Comparison of ENCODE assay signal across 12 cellular contexts in genomic region chr1:91725961-91726704, GRCh38.
A peak's percentile ranks its signal among the peaks of the same experiment; 100 is the strongest.
DNase-seq lines count a peak whose midpoint lies in the region; ATAC-seq, FAIRE-seq and TF ChIP-seq lines count a peak whose summit lies in the region.
"Had no signal": no experiment of that assay in that cellular context is flagged by ENCODE, and none has a peak within 500 bp of the region (broad histone marks: within the 10 kb centered on the region; RNA-seq: fewer than 3 reads in every experiment).

No MANE protein-coding gene starts in this region.

- H3K36me3 Mint-ChIP-seq in effector memory CD8-positive, alpha-beta T cell (ENCODE audit: insufficient read depth) = peaks cover 41% of the 10 kb centered on the region
- H3K36me3 Mint-ChIP-seq in CD4-positive, alpha-beta memory T cell = peaks cover 50 to 73% of the 10 kb centered on the region in 2 donors

- H3K4me3 Mint-ChIP-seq in effector memory CD8-positive, alpha-beta T cell = no peak overlapping the region
- H3K4me3 Mint-ChIP-seq in CD4-positive, alpha-beta memory T cell = no peak overlapping the region
- H3K4me3 Mint-ChIP-seq: GM23338 had no signal

- TF ChIP-seq CTCF in lower lobe of right lung (IDR thresholded peaks at IDR 0.05) (no peak), thoracic aorta (IDR thresholded peaks at IDR 0.05) (no peak), A673 (conservative IDR thresholded peaks at IDR 0.05; ENCODE audit: low read depth, low read length) (no peak)

- no peak for ATAC-seq in effector memory CD8-positive, alpha-beta T cell (replicated peaks)
- ATAC-seq in lower lobe of right lung (peak; percentile 72), thoracic aorta (ENCODE audit: insufficient number of reproducible peaks, low FRiP score, low read depth) (peak; percentile 88)
- ATAC-seq: GM12878, GM23338 had no signal

- H3K27ac ChIP-seq in lower lobe of right lung (peak overlapping the region; percentile 76), thoracic aorta (peak overlapping the region; percentile 75 to 81), A673 (ENCODE audit: low read depth, low read length, poor library complexity, severe bottlenecking) (no peak overlapping the region)
- H3K27ac ChIP-seq in CD4-positive, alpha-beta memory T cell (ENCODE audit: low read depth, low read length) = no peak overlapping the region
- H3K27ac ChIP-seq: SK-N-MC had no signal

- CTCF ChIA-PET in A673 (lab: Charles Lee) = no interaction called here
- CTCF ChIA-PET in CD4-positive, alpha-beta memory T cell (lab: Charles Lee; ENCODE audit: partially characterized antibody) = no interaction called here

- intact Hi-C loops in lower lobe of right lung (cut with DNase I) (no loop called here), A673 (cut with micrococcal nuclease; ENCODE audit: unreplicated experiment) (no loop called here)
- intact Hi-C loops in CD4-positive, alpha-beta memory T cell (cut with micrococcal nuclease) = no loop called here

- H3K27ac Mint-ChIP-seq in effector memory CD8-positive, alpha-beta T cell = peak overlapping the region; percentile 3 to 9
- peak overlapping the region in 1 of 7 donors; percentile 11 for H3K27ac Mint-ChIP-seq in CD4-positive, alpha-beta memory T cell
- H3K27ac Mint-ChIP-seq: GM23338 had no signal

- H3K36me3 ChIP-seq in lower lobe of right lung (peaks cover 16% of the 10 kb centered on the region), thoracic aorta (no peaks in the 10 kb centered on the region), H7 (replicated peaks; ENCODE audit: control insufficient read depth, insufficient read depth, low read length) (no peaks in the 10 kb centered on the region), A673 (ENCODE audit: insufficient read depth, low read length, poor library complexity, severe bottlenecking) (no peaks in the 10 kb centered on the region)
- H3K36me3 ChIP-seq in CD4-positive, alpha-beta memory T cell (ENCODE audit: insufficient read depth, low read length) = peaks cover 11% of the 10 kb centered on the region

- no TSS peak for BruUV-seq in A673 (replicated peaks; lab: Mats Ljungman, UMichigan)

- POLR2A ChIA-PET in A673 (lab: Charles Lee; ENCODE audit: low non-redundant PET) = no interaction called here
- POLR2A ChIA-PET in CD4-positive, alpha-beta memory T cell (lab: Charles Lee; ENCODE audit: partially characterized antibody) = no interaction called here

- no peaks in the 10 kb centered on the region for H3K9me3 Mint-ChIP-seq in effector memory CD8-positive, alpha-beta T cell
- H3K9me3 Mint-ChIP-seq in CD4-positive, alpha-beta memory T cell = no peaks in the 10 kb centered on the region
- H3K9me3 Mint-ChIP-seq: GM23338 had no signal

- H3K9me3 ChIP-seq in lower lobe of right lung (no peaks in the 10 kb centered on the region), thoracic aorta (no peaks in the 10 kb centered on the region), A673 (ENCODE audit: low read depth, low read length, poor library complexity, severe bottlenecking) (no peaks in the 10 kb centered on the region)
- H3K9me3 ChIP-seq in CD4-positive, alpha-beta memory T cell (ENCODE audit: control insufficient read depth in 1 of 2, low read length in 2 of 2) = no peaks in the 10 kb centered on the region

- H3K27me3 ChIP-seq in lower lobe of right lung (ENCODE audit: low read depth) = no peaks in the 10 kb centered on the region
- H3K27me3 ChIP-seq in thoracic aorta (replicated peaks; ENCODE audit: insufficient read depth) = no peaks in the 10 kb centered on the region
- H3K27me3 ChIP-seq in H7 (ENCODE audit: control insufficient read depth, insufficient read depth, low read length) = no peaks in the 10 kb centered on the region
- H3K27me3 ChIP-seq in A673 (replicated peaks; ENCODE audit: insufficient read depth, low read depth, low read length, poor library complexity) = no peaks in the 10 kb centered on the region
- H3K27me3 ChIP-seq in CD4-positive, alpha-beta memory T cell (ENCODE audit: insufficient read depth, low read length) = no peaks in the 10 kb centered on the region

- DNase-seq in RCC 7860 (ENCODE audit: low spot score) (peak; percentile 8), lower lobe of right lung (no peak), thoracic aorta (ENCODE audit: low spot score) (peak; percentile 11), HK-2 (ENCODE audit: unreplicated experiment) (no peak), H7 (no peak), A673 (ENCODE audit: low spot score) (no peak)
- no peak for DNase-seq in effector memory CD8-positive, alpha-beta T cell
- no peak for DNase-seq in CD4-positive, alpha-beta memory T cell
- DNase-seq: Kasumi-1 had no signal

- no peaks in the 10 kb centered on the region for H3K27me3 Mint-ChIP-seq in effector memory CD8-positive, alpha-beta T cell
- H3K27me3 Mint-ChIP-seq in CD4-positive, alpha-beta memory T cell = no peaks in the 10 kb centered on the region

- H3K4me3 ChIP-seq in lower lobe of right lung (no peak overlapping the region), thoracic aorta (peak overlapping the region; percentile 23), H7 (ENCODE audit: insufficient read depth, low read depth, low read length) (no peak overlapping the region), A673 (ENCODE audit: low read depth, low read length, poor library complexity, severe bottlenecking) (no peak overlapping the region)
- no peak overlapping the region for H3K4me3 ChIP-seq in CD4-positive, alpha-beta memory T cell (ENCODE audit: low read length in 2 of 2)
- H3K4me3 ChIP-seq: GM12878, GM23338, SK-N-MC had no signal

- FAIRE-seq in RCC 7860 (lab: Jason Lieb, UNC) = no peak

- peaks cover 20 to 33% of the 10 kb centered on the region in 2 donors for H3K4me1 Mint-ChIP-seq in effector memory CD8-positive, alpha-beta T cell (ENCODE audit: low read depth in 2 of 2)
- H3K4me1 Mint-ChIP-seq in CD4-positive, alpha-beta memory T cell = peaks cover 11 to 22% (median 20%) of the 10 kb centered on the region in 4 donors

- H3K4me1 ChIP-seq in lower lobe of right lung (peaks cover 17% of the 10 kb centered on the region), thoracic aorta (ENCODE audit: control insufficient read depth in 1 of 2, low read depth in 2 of 2) (peaks cover 19 to 27% of the 10 kb centered on the region in 2 donors), A673 (ENCODE audit: insufficient read depth, low read length, poor library complexity, severe bottlenecking) (peaks cover 6% of the 10 kb centered on the region)
- peaks cover 18% of the 10 kb centered on the region for H3K4me1 ChIP-seq in CD4-positive, alpha-beta memory T cell (ENCODE audit: insufficient read depth, low read length)

Comparison
In these comparisons a context has a peak if more than half of its experiments do, and no peak if none do; other contexts are left out.
1. DNase-seq: peak in RCC 7860 (single experiment) and thoracic aorta (single experiment); none in effector memory CD8-positive, alpha-beta T cell (0 of 3), lower lobe of right lung (single experiment), HK-2 (single experiment), H7 (single experiment), A673 (single experiment) and CD4-positive, alpha-beta memory T cell (0 of 5).
2. H3K27ac ChIP-seq: peak in lower lobe of right lung (single experiment) and thoracic aorta (2 of 2); none in A673 (single experiment) and CD4-positive, alpha-beta memory T cell (single experiment).